In genomic region chr7:18693401-18693800, GRCh38 we compare ENCODE assay signal across 8 cellular contexts.
A peak's percentile ranks its signal among the peaks of the same experiment; 100 is the strongest.
DNase-seq lines count a peak whose midpoint lies in the region; ATAC-seq, FAIRE-seq and TF ChIP-seq lines count a peak whose summit lies in the region.

No MANE protein-coding gene starts in this region.

- H2AFZ ChIP-seq in endothelial cell of umbilical vein (ENCODE audit: low read depth, low read length), result no peak overlapping the region

- BruUV-seq in endothelial cell of umbilical vein (replicated peaks; lab: Mats Ljungman, UMichigan), result no TSS peak

- no peaks in the 10 kb centered on the region for H3K9me1 ChIP-seq in endothelial cell of umbilical vein (replicated peaks; ENCODE audit: control insufficient read depth, extremely low read depth, insufficient read depth, low read length)

- H3K79me2 ChIP-seq in endothelial cell of umbilical vein (ENCODE audit: control insufficient read depth, insufficient read depth, low read length), result no peaks in the 10 kb centered on the region

- no peaks in the 10 kb centered on the region for H3K4me1 Mint-ChIP-seq in activated T-cell treated with anti-CD3 and anti-CD28 coated beads, Interleukin-2, amount 50 U/mL, for 72 hours (ENCODE audit: low read depth)

- dilution Hi-C loops in endothelial cell of umbilical vein (cut with MboI; ENCODE audit: extremely low pct_ligation_motif_present, low sequenced_read_pairs), result no loop called here

- TF ChIP-seq CTCF in endothelial cell of umbilical vein (IDR thresholded peaks at IDR 0.05; ENCODE audit: extremely low read depth in 1 of 2, insufficient read depth in 1 of 2, low read depth in 1 of 2, low read length in 2 of 2), result peak; percentile 34 to 59

- no peaks in the 10 kb centered on the region for H3K36me3 Mint-ChIP-seq in activated T-cell treated with anti-CD3 and anti-CD28 coated beads, Interleukin-2, amount 50 U/mL, for 72 hours (ENCODE audit: insufficient read depth in 2 of 2)

- H3K9me3 ChIP-seq in endothelial cell of umbilical vein (replicated peaks; ENCODE audit: control insufficient read depth, insufficient read depth, low read length), result no peaks in the 10 kb centered on the region

- CTCF ChIA-PET in endothelial cell of umbilical vein (lab: Charles Lee), result interaction anchor here (0.7 to 3.2 kb wide), 32 partner anchors 8 to 973 kb away, joined by 3 to 52 read pairs (median 4); no protein-coding TSS in a partner anchor

- no peaks in the 10 kb centered on the region for H4K20me1 ChIP-seq in endothelial cell of umbilical vein (replicated peaks; ENCODE audit: control insufficient read depth, extremely low read depth, insufficient read depth, low read length)

- ATAC-seq in activated T-cell treated with anti-CD3 and anti-CD28 coated beads, Interleukin-2, amount 50 U/mL, for 72 hours (replicated peaks in 1 of 2), result no peak

- H3K36me3 ChIP-seq in endothelial cell of umbilical vein (ENCODE audit: control insufficient read depth in 2 of 2, extremely low read depth in 1 of 2, insufficient read depth in 2 of 2, low read length in 2 of 2), result no peaks in the 10 kb centered on the region

- H3K9ac ChIP-seq in endothelial cell of umbilical vein (replicated peaks; ENCODE audit: extremely low read depth, insufficient read depth, low read length), result no peak overlapping the region

- no peak overlapping the region for H3K27ac ChIP-seq in endothelial cell of umbilical vein (ENCODE audit: insufficient read depth, low read depth, low read length)

- no peak overlapping the region for H3K4me3 Mint-ChIP-seq in activated T-cell treated with anti-CD3 and anti-CD28 coated beads, Interleukin-2, amount 50 U/mL, for 72 hours

- H3K4me3 ChIP-seq in endothelial cell of umbilical vein (replicated peaks in 1 of 3; ENCODE audit: insufficient read depth in 1 of 3, low read depth in 1 of 3, low read length in 3 of 3), result no peak overlapping the region

- DNase-seq in GM04504 (ENCODE audit: low read depth) (peak; percentile 78), NCI-H69 (lab: John Stamatoyannopoulos, UW) (peak; percentile 59), endothelial cell of umbilical vein (ENCODE audit: low read depth, low spot score) (peak; percentile 64), non-pigmented ciliary epithelial cell (ENCODE audit: low read depth) (peak; percentile 65), T-helper 2 cell (no peak), mesenteric fat pad (ENCODE audit: low spot score) (no peak)
- no peak for DNase-seq in activated T-cell treated with anti-CD3 and anti-CD28 coated beads, Interleukin-2, amount 50 U/mL, for 72 hours
- no peak for DNase-seq in effector CD4-positive, alpha-beta T cell

- H3K9me3 Mint-ChIP-seq in activated T-cell treated with anti-CD3 and anti-CD28 coated beads, Interleukin-2, amount 50 U/mL, for 72 hours, result peaks cover 0 to 2% of the 10 kb centered on the region in 2 donors

- TF ChIP-seq POLR2A in endothelial cell of umbilical vein (IDR thresholded peaks at IDR 0.05; ENCODE audit: low read depth, low read length), result no peak

- no peak overlapping the region for H3K4me2 ChIP-seq in endothelial cell of umbilical vein (ENCODE audit: insufficient read depth, low read length)

- FAIRE-seq in endothelial cell of umbilical vein (lab: Jason Lieb, UNC), result no peak

- no peaks in the 10 kb centered on the region for H3K4me1 ChIP-seq in endothelial cell of umbilical vein (ENCODE audit: control insufficient read depth, extremely low read depth, insufficient read depth, low read length)

- H3K27me3 Mint-ChIP-seq in activated T-cell treated with anti-CD3 and anti-CD28 coated beads, Interleukin-2, amount 50 U/mL, for 72 hours (ENCODE audit: low read depth), result no peaks in the 10 kb centered on the region

- POLR2A ChIA-PET in endothelial cell of umbilical vein (lab: Charles Lee), result no interaction called here

- intact Hi-C loops in endothelial cell of umbilical vein (cut with micrococcal nuclease), result loop anchor here (1.0 to 5.0 kb wide), 3 partner anchors 358 to 974 kb away; no protein-coding TSS in a partner anchor

- H3K27ac Mint-ChIP-seq in activated T-cell treated with anti-CD3 and anti-CD28 coated beads, Interleukin-2, amount 50 U/mL, for 72 hours, result no peak overlapping the region

- H3K27me3 ChIP-seq in endothelial cell of umbilical vein (ENCODE audit: control insufficient read depth in 2 of 2, insufficient read depth in 2 of 2, low read length in 2 of 2), result no peaks in the 10 kb centered on the region

TF ChIP-seq in endothelial cell of umbilical vein, 7 proteins besides CTCF, POLR2A, EP300 and RAD21:
- TF ChIP-seq FOS (IDR thresholded peaks at IDR 0.05; ENCODE audit: borderline replicate concordance, insufficient read depth, low read length) (no peak), POLR2AphosphoS5 (IDR thresholded peaks at IDR 0.05; ENCODE audit: insufficient read depth, low read depth, low read length) (no peak), JUN (IDR thresholded peaks at IDR 0.05; ENCODE audit: borderline replicate concordance, insufficient read depth, insufficient read length, low read depth) (no peak), MYC (IDR thresholded peaks at IDR 0.05; ENCODE audit: low read depth, low read length) (no peak), EZH2 (IDR thresholded peaks at IDR 0.05; ENCODE audit: borderline replicate concordance, low read depth, low read length, severe bottlenecking) (no peak), MAX (IDR thresholded peaks at IDR 0.05; ENCODE audit: insufficient read depth, insufficient read length) (no peak), GATA2 (IDR thresholded peaks at IDR 0.05; ENCODE audit: insufficient read depth, insufficient read length, low read depth, low read length) (no peak)

Comparison
In these comparisons a context has a peak if more than half of its experiments do, and no peak if none do; other contexts are left out.
1. DNase-seq: peak in GM04504 (single experiment), NCI-H69 (single experiment), endothelial cell of umbilical vein (single experiment) and non-pigmented ciliary epithelial cell (single experiment); none in T-helper 2 cell (0 of 5), activated T-cell treated with anti-CD3 and anti-CD28 coated beads, Interleukin-2, amount 50 U/mL, for 72 hours (0 of 2), effector CD4-positive, alpha-beta T cell (single experiment) and mesenteric fat pad (single experiment).